Comparison of ENCODE assay signal across 10 cellular contexts in genomic region chr7:36084485-36085091, GRCh38.
DNase-seq lines count a peak whose midpoint lies in the region; ATAC-seq and TF ChIP-seq lines count a peak whose summit lies in the region.
"Had no signal": no experiment of that assay in that cellular context is flagged by ENCODE, and none has a peak within 500 bp of the region (broad histone marks: within the 10 kb centered on the region; RNA-seq: fewer than 3 reads in every experiment).

No MANE protein-coding gene starts in this region.

- no peaks in the 10 kb centered on the region for H3K27me3 Mint-ChIP-seq in activated CD8-positive, alpha-beta T cell treated with anti-CD3 and anti-CD28 coated beads for 36 hours
- peaks cover 7 to 9% of the 10 kb centered on the region in 2 donors for H3K27me3 Mint-ChIP-seq in natural killer cell treated with Interleukin-12 subunit alpha and Interleukin-12 subunit beta and Interleukin-15 and Interleukin-18, amount 100 ng/mL, for 72 hours

- CTCF ChIA-PET in activated CD8-positive, alpha-beta T cell treated with anti-CD3 and anti-CD28 coated beads for 36 hours (lab: Charles Lee), result no interaction called here

- intact Hi-C loops in activated CD8-positive, alpha-beta T cell treated with anti-CD3 and anti-CD28 coated beads for 36 hours (cut with micrococcal nuclease), result no loop called here

- H3K27me3 ChIP-seq in adipocyte (replicated peaks; ENCODE audit: control insufficient read depth, insufficient read depth, low read length) (peaks cover 36% of the 10 kb centered on the region), upper lobe of left lung (no peaks in the 10 kb centered on the region)
- H3K27me3 ChIP-seq: BLaER1 had no signal

- POLR2A ChIA-PET in activated CD8-positive, alpha-beta T cell treated with anti-CD3 and anti-CD28 coated beads for 36 hours (lab: Charles Lee), result no interaction called here

- ATAC-seq in upper lobe of left lung (ENCODE audit: low FRiP score in 2 of 2), result no peak
- no peak for ATAC-seq in activated CD8-positive, alpha-beta T cell treated with anti-CD3 and anti-CD28 coated beads for 36 hours
- ATAC-seq in natural killer cell treated with Interleukin-12 subunit alpha and Interleukin-12 subunit beta and Interleukin-15 and Interleukin-18, amount 100 ng/mL, for 72 hours, result no peak

- peak; percentile 40 to 72 for DNase-seq in NCI-H187 (lab: John Stamatoyannopoulos, UW)
- no peak for DNase-seq in NCI-H187 treated with DMSO at 0.1 percent for 48 hours (lab: John Stamatoyannopoulos, UW)
- DNase-seq in adipocyte (ENCODE audit: low read depth), result peak; percentile 28
- DNase-seq in iPS-NIHi7 (ENCODE audit: extremely low spot score), result peak; percentile 84
- peak; percentile 27 to 68 for DNase-seq in upper lobe of left lung
- DNase-seq in activated CD8-positive, alpha-beta T cell treated with anti-CD3 and anti-CD28 coated beads for 36 hours, result no peak
- DNase-seq in activated CD4-positive, alpha-beta T cell treated with anti-CD3 and anti-CD28 coated beads for 48 hours, result no peak
- DNase-seq in natural killer cell treated with Interleukin-12 subunit alpha and Interleukin-12 subunit beta and Interleukin-15 and Interleukin-18, amount 100 ng/mL, for 72 hours (ENCODE audit: low spot score), result no peak

- no peak overlapping the region for H3K9ac ChIP-seq in adipocyte (ENCODE audit: low read length)
- H3K9ac ChIP-seq: BLaER1, KMS-11 had no signal

- H3K27ac ChIP-seq in upper lobe of left lung, result no peak overlapping the region
- H3K27ac ChIP-seq: BLaER1, KMS-11 had no signal

- TF ChIP-seq CTCF in upper lobe of left lung (IDR thresholded peaks at IDR 0.05), result no peak
- no peak for TF ChIP-seq CTCF in activated CD8-positive, alpha-beta T cell treated with anti-CD3 and anti-CD28 coated beads for 36 hours (IDR thresholded peaks at IDR 0.05)

- H3K27ac Mint-ChIP-seq in activated CD8-positive, alpha-beta T cell treated with anti-CD3 and anti-CD28 coated beads for 36 hours, result no peak overlapping the region
- no peak overlapping the region for H3K27ac Mint-ChIP-seq in natural killer cell treated with Interleukin-12 subunit alpha and Interleukin-12 subunit beta and Interleukin-15 and Interleukin-18, amount 100 ng/mL, for 72 hours

- peaks cover 2% of the 10 kb centered on the region for H3K9me3 Mint-ChIP-seq in activated CD8-positive, alpha-beta T cell treated with anti-CD3 and anti-CD28 coated beads for 36 hours
- H3K9me3 Mint-ChIP-seq in natural killer cell treated with Interleukin-12 subunit alpha and Interleukin-12 subunit beta and Interleukin-15 and Interleukin-18, amount 100 ng/mL, for 72 hours, result no peaks in the 10 kb centered on the region

- H3K36me3 ChIP-seq in adipocyte (ENCODE audit: control insufficient read depth, insufficient read depth, low read length, severe bottlenecking) (no peaks in the 10 kb centered on the region), upper lobe of left lung (no peaks in the 10 kb centered on the region)
- H3K36me3 ChIP-seq: BLaER1 had no signal

- no peak for TF ChIP-seq EP300 in upper lobe of left lung (IDR thresholded peaks at IDR 0.05)

- 81 to 90% methylated on average over 24 to 26 of the region's 26 CpGs for WGBS in upper lobe of left lung, 2 donors

- no peaks in the 10 kb centered on the region for H3K9me3 ChIP-seq in adipocyte (ENCODE audit: control insufficient read depth, low read length)
- H3K9me3 ChIP-seq in upper lobe of left lung, result no peaks in the 10 kb centered on the region

- H3K4me3 ChIP-seq in adipocyte (ENCODE audit: low read length) (no peak overlapping the region), upper lobe of left lung (no peak overlapping the region)
- H3K4me3 ChIP-seq: BLaER1 had no signal

- H3K36me3 Mint-ChIP-seq in activated CD8-positive, alpha-beta T cell treated with anti-CD3 and anti-CD28 coated beads for 36 hours (ENCODE audit: low read depth), result no peaks in the 10 kb centered on the region
- H3K36me3 Mint-ChIP-seq in natural killer cell treated with Interleukin-12 subunit alpha and Interleukin-12 subunit beta and Interleukin-15 and Interleukin-18, amount 100 ng/mL, for 72 hours, result no peaks in the 10 kb centered on the region

- H3K4me3 Mint-ChIP-seq in activated CD8-positive, alpha-beta T cell treated with anti-CD3 and anti-CD28 coated beads for 36 hours, result no peak overlapping the region
- H3K4me3 Mint-ChIP-seq in natural killer cell treated with Interleukin-12 subunit alpha and Interleukin-12 subunit beta and Interleukin-15 and Interleukin-18, amount 100 ng/mL, for 72 hours, result no peak overlapping the region

- H3K4me1 Mint-ChIP-seq in activated CD8-positive, alpha-beta T cell treated with anti-CD3 and anti-CD28 coated beads for 36 hours (ENCODE audit: low read depth), result no peaks in the 10 kb centered on the region
- H3K4me1 Mint-ChIP-seq in natural killer cell treated with Interleukin-12 subunit alpha and Interleukin-12 subunit beta and Interleukin-15 and Interleukin-18, amount 100 ng/mL, for 72 hours (ENCODE audit: low read depth in 2 of 2), result no peaks in the 10 kb centered on the region

- no peak for TF ChIP-seq POLR2A in upper lobe of left lung (IDR thresholded peaks at IDR 0.05)

- H3K4me1 ChIP-seq in adipocyte (ENCODE audit: control insufficient read depth, insufficient read depth, low read length) (no peaks in the 10 kb centered on the region), upper lobe of left lung (peaks cover 0 to 4% (median 0%) of the 10 kb centered on the region in 4 donors)
- H3K4me1 ChIP-seq: BLaER1 had no signal

Comparison
In these comparisons a context has a peak if more than half of its experiments do, and no peak if none do; other contexts are left out.
1. DNase-seq: peak in NCI-H187 (2 of 2), adipocyte (single experiment), iPS-NIHi7 (single experiment) and upper lobe of left lung (2 of 2); none in NCI-H187 treated with DMSO at 0.1 percent for 48 hours (single experiment), activated CD8-positive, alpha-beta T cell treated with anti-CD3 and anti-CD28 coated beads for 36 hours (single experiment), activated CD4-positive, alpha-beta T cell treated with anti-CD3 and anti-CD28 coated beads for 48 hours (single experiment) and natural killer cell treated with Interleukin-12 subunit alpha and Interleukin-12 subunit beta and Interleukin-15 and Interleukin-18, amount 100 ng/mL, for 72 hours (single experiment).